In the genomic region with DNA sequence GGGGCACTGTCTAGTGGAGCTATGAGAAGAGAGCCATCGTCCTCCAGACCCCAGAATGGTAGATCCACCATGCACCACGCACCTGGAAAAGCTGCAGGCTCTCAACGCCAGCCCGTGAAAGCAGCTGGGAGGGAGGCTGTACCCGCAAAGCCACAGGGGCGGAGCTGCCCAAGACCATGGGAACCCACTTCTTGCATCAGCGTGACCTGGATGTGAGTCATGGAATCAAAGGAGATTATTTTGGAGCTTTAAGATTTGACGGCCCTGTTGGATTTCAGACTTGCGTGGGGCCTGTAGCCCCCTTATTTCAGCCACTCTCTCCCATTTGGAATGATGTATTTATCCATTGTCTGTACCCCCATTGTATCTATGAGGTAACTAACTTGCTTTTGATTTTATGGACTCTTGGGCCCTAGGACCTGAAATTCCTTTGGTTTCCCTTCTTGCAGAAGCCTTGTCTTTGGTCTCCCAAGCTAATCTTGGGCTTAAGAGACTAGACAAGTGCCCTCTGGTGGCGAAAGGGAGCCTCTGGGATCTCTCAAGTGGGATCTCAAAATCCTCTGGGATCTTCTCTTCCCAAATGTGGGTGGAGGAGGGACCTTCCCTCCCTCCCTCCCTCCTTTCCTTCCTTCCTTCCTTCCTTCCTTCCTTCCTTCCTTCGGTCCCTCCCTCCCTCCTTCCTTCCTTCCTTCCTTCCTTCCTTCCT, we compare ENCODE assay signal across 8 cellular contexts. TPM values are rescaled to one million over a fixed set of nuclear protein-coding genes. Genes with fewer than 3 reads are reported as not detected.
DNase-seq lines count a peak whose midpoint lies in the region; ATAC-seq and TF ChIP-seq lines count a peak whose summit lies in the region.

No MANE protein-coding gene starts in this region.

- no peak overlapping the region for H3K27ac ChIP-seq in Panc1 (ENCODE audit: low read length)
- no peak overlapping the region for H3K27ac ChIP-seq in fibroblast of lung (ENCODE audit: insufficient read depth, low read length)
- no peak overlapping the region for H3K27ac ChIP-seq in psoas muscle

- intact Hi-C loops in Panc1 (cut with micrococcal nuclease; ENCODE audit: unreplicated experiment) (no loop called here), psoas muscle (cut with DNase I) (no loop called here)

- DNase-seq in AG08396 (ENCODE audit: low spot score) (peak; percentile 60), Panc1 (ENCODE audit: low read depth, low spot score) (no peak), fibroblast of lung (ENCODE audit: low read depth in 2 of 2) (peak; percentile 69 to 78), psoas muscle (no peak), KBM-7 (no peak)

- H4K20me1 ChIP-seq in fibroblast of lung (ENCODE audit: control insufficient read depth, extremely low read depth, insufficient read depth, low read length) = no peaks in the 10 kb centered on the region

- no TSS peak for BruUV-seq in Panc1 (replicated peaks; lab: Mats Ljungman, UMichigan)

- no peak overlapping the region for H3K4me2 ChIP-seq in fibroblast of lung (ENCODE audit: extremely low read depth, insufficient read depth, low read length)

- no peaks in the 10 kb centered on the region for H3K9me3 ChIP-seq in Panc1 (ENCODE audit: control insufficient read depth, insufficient read depth, low read depth, low read length)
- H3K9me3 ChIP-seq in fibroblast of lung (ENCODE audit: control insufficient read depth, insufficient read depth, low read depth, low read length) = no peaks in the 10 kb centered on the region
- no peaks in the 10 kb centered on the region for H3K9me3 ChIP-seq in psoas muscle

- POLR2A ChIA-PET in Panc1 (lab: Charles Lee) = no interaction called here

- H3K9ac ChIP-seq in fibroblast of lung (ENCODE audit: insufficient read depth, low read length) = no peak overlapping the region

- no peaks in the 10 kb centered on the region for H3K36me3 ChIP-seq in Panc1 (ENCODE audit: control insufficient read depth, insufficient read depth, low read length)
- H3K36me3 ChIP-seq in fibroblast of lung (ENCODE audit: control insufficient read depth, insufficient read depth, low read length) = no peaks in the 10 kb centered on the region
- no peaks in the 10 kb centered on the region for H3K36me3 ChIP-seq in psoas muscle (ENCODE audit: insufficient read depth in 1 of 2, low read depth in 1 of 2)

- CTCF ChIA-PET in Panc1 (lab: Charles Lee) = interaction anchor here (0.6 to 2.0 kb wide), 5 partner anchors 14 to 326 kb away, joined by 3 to 15 read pairs (median 6); no protein-coding TSS in a partner anchor

- no peak overlapping the region for H3K4me3 ChIP-seq in Panc1 (ENCODE audit: low read depth in 2 of 2, low read length in 2 of 2)
- H3K4me3 ChIP-seq in fibroblast of lung (replicated peaks in 1 of 4; ENCODE audit: control extremely low read depth in 1 of 4, insufficient read depth in 1 of 4, low read depth in 3 of 4, low read length in 4 of 4) = no peak overlapping the region
- H3K4me3 ChIP-seq in psoas muscle = no peak overlapping the region

- in situ Hi-C loops in Panc1 (cut with HindIII; ENCODE audit: low pct_unique_long_range_greater_than_20kb, low sequenced_read_pairs) = no loop called here
- in situ Hi-C loops in KBM-7 (cut with MboI; ENCODE audit: low pct_unique_long_range_greater_than_20kb, low sequenced_read_pairs) = no loop called here

- H3K79me2 ChIP-seq in fibroblast of lung (ENCODE audit: control insufficient read depth, insufficient read depth, low read length) = no peaks in the 10 kb centered on the region

- H3K4me1 ChIP-seq in Panc1 (ENCODE audit: control insufficient read depth, insufficient read depth, low read length) (no peaks in the 10 kb centered on the region), fibroblast of lung (ENCODE audit: control insufficient read depth, extremely low read depth, insufficient read depth, low read length) (no peaks in the 10 kb centered on the region), psoas muscle (no peaks in the 10 kb centered on the region)

- TF ChIP-seq CTCF in GM12873 (IDR thresholded peaks at IDR 0.05; ENCODE audit: insufficient read depth, low read depth, low read length, missing control alignments) = peak; percentile 54
- no peak; the same call in none of the 2 replicates for TF ChIP-seq CTCF in Panc1 (IDR thresholded peaks at IDR 0.05)
- peak; percentile 62 to 72 for TF ChIP-seq CTCF in fibroblast of lung (conservative IDR thresholded peaks at IDR 0.05 in 1 of 2, IDR thresholded peaks at IDR 0.05 in 1 of 2; ENCODE audit: low read depth in 1 of 2, low read length in 2 of 2)
- peak; percentile 38 for TF ChIP-seq CTCF in psoas muscle (IDR thresholded peaks at IDR 0.05)

- no peaks in the 10 kb centered on the region for H3K27me3 ChIP-seq in Panc1 (ENCODE audit: control insufficient read depth, insufficient read depth, low read length)
- H3K27me3 ChIP-seq in fibroblast of lung (ENCODE audit: control insufficient read depth, insufficient read depth, low read length) = no peaks in the 10 kb centered on the region
- no peaks in the 10 kb centered on the region for H3K27me3 ChIP-seq in psoas muscle (ENCODE audit: insufficient read depth in 3 of 3, low read length in 2 of 3)

- H2AFZ ChIP-seq in fibroblast of lung (ENCODE audit: low read length) = no peak overlapping the region

- 74 to 79% (median 78%) methylated on average over 11 of the region's 11 CpGs for WGBS in psoas muscle, 3 donors

- ATAC-seq in Panc1 (peak; percentile 88), psoas muscle (no peak), GM18909 (IDR thresholded peaks at IDR 0.05; ENCODE audit: poor library complexity, unreplicated experiment) (no peak), GM21576 (IDR thresholded peaks at IDR 0.05; ENCODE audit: unreplicated experiment) (no peak)

RNA-seq across cellular contexts. Expression of gene HAPSTR1, which starts 58.2 kb away (rescaled TPM):
- total RNA-seq in Panc1 (2021; ENCODE audit: unreplicated experiment) (49.9 TPM), fibroblast of lung (45.2 and 57.3 TPM in 2 replicates), psoas muscle (10 to 100 TPM; 54.5 to 80.0 (median 73.5) TPM)
- polyA plus RNA-seq in Panc1 (2012; ENCODE audit: insufficient read length) = 15.7 TPM
- polyA plus RNA-seq in fibroblast of lung (33.2 and 37.5 TPM in 2 replicates), psoas muscle (10 to 100 TPM; 15.1 to 44.5 (median 18.2) TPM)
- polyA plus RNA-seq in fibroblast of lung (2012) = 23.7 and 28.8 TPM in 2 replicates
- polyA minus RNA-seq in fibroblast of lung (ENCODE audit: low replicate concordance) = 35.9 and 46.1 TPM in 2 replicates

Comparison
In these comparisons a context has a peak if more than half of its experiments do, and no peak if none do; other contexts are left out.
1. DNase-seq: peak in AG08396 (single experiment) and fibroblast of lung (2 of 2); none in Panc1 (single experiment), psoas muscle (0 of 2) and KBM-7 (single experiment).